32 cellular contexts compared by ENCODE assay signal in the genomic region with DNA sequence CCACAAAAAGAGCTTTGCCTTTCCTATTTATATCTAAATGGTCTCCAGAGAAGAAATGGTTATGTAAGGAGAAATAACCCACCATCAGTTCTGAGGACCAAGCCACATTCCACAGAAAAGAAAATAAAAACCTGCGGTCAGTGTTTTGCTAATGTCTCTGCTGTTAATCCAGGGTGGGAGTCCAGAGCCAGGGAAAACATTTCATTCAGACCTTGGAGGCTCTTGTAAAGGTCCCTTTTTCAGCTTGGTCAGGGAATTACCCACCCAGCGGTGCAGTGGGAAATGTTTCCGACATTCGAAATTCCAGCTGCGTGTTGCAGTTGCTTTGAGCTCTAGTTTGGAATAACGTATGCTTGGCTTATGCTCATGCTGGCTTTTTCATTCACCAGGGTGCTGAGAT.
"Had no signal": no experiment of that assay in that cellular context is flagged by ENCODE, and none has a peak within 500 bp of the region (broad histone marks: within the 10 kb centered on the region; RNA-seq: fewer than 3 reads in every experiment).

No MANE protein-coding gene starts in this region.

- H3K36me3 ChIP-seq: ascending aorta, colonic mucosa, esophagus squamous epithelium, heart right ventricle, left lung, sigmoid colon, tibial artery, upper lobe of right lung had no signal

- H3K4me3 ChIP-seq: colonic mucosa, esophagus squamous epithelium, heart right ventricle, left lung, sigmoid colon, smooth muscle cell, tibial artery, upper lobe of right lung had no signal

- H3K4me1 Mint-ChIP-seq: stimulated activated naive CD8-positive, alpha-beta T cell treated with anti-CD3 and anti-CD28 coated beads, Interleukin-15, amount 100 ng/mL, for 72 hours had no signal

- H3K27me3 Mint-ChIP-seq: central memory CD8-positive, alpha-beta T cell; stimulated activated memory B cell treated with anti-CD40 and anti-IgM and Interleukin-4, amounts not matched to agents 10 μg/mL and 1 μg/mL and 100 μg/mL, for 72 hours had no signal

- H3K27ac ChIP-seq: colonic mucosa, epithelial cell of prostate, esophagus squamous epithelium, left lung, sigmoid colon, upper lobe of right lung had no signal

- ATAC-seq: left lung; stimulated activated naive CD8-positive, alpha-beta T cell treated with anti-CD3 and anti-CD28 coated beads, Interleukin-15, amount 100 ng/mL, for 72 hours; upper lobe of right lung had no signal

- DNase-seq: activated CD4-positive, alpha-beta T cell treated with anti-CD3 and anti-CD28 coated beads for 4 hours; activated CD4-positive, alpha-beta T cell treated with anti-CD3 and anti-CD28 coated beads, Interleukin-2, amount 50 U/mL, for 48 hours; activated CD8-positive, alpha-beta memory T cell treated with anti-CD3 and anti-CD28 coated beads, Interleukin-2, amount 50 U/mL, for 4 hours; activated gamma-delta T cell; activated naive CD4-positive, alpha-beta T cell treated with anti-CD3 and anti-CD28 coated beads, Interleukin-2, amount 10 ng/mL, durations not matched to agents 7 days and 5 days; activated naive CD8-positive, alpha-beta T cell treated with anti-CD3 and anti-CD28 coated beads, Interleukin-2, amount 10 ng/mL, durations not matched to agents 7 days and 5 days; activated T-cell treated with anti-CD3 and anti-CD28 coated beads, Interleukin-2, amount 50 U/mL, for 1 hour; colonic mucosa; effector CD8-positive, alpha-beta T cell; esophagus squamous epithelium; foreskin melanocyte; heart right ventricle; left lung; naive B cell; sigmoid colon; stimulated activated CD4-positive, alpha-beta T cell treated with anti-CD3 and anti-CD28 coated beads, Interleukin-1b, Interleukin-23, amount 100 ng/mL, for 48 hours; stimulated activated CD4-positive, alpha-beta T cell treated with anti-CD3 and anti-CD28 coated beads, Interleukin-4, amount 100 ng/mL, for 4 hours; stimulated activated CD8-positive, alpha-beta memory T cell treated with anti-CD3 and anti-CD28 coated beads, Interleukin-4, amount 100 ng/mL, for 48 hours; stimulated activated naive CD8-positive, alpha-beta T cell treated with anti-CD3 and anti-CD28 coated beads, Interleukin-15, amount 100 ng/mL, for 72 hours; T-helper 1 cell; tibial artery; upper lobe of right lung had no signal

- H3K36me3 Mint-ChIP-seq: activated naive CD4-positive, alpha-beta T cell treated with anti-CD3 and anti-CD28 coated beads, Interleukin-2, amount 10 ng/mL, durations not matched to agents 7 days and 5 days; activated naive CD8-positive, alpha-beta T cell treated with anti-CD3 and anti-CD28 coated beads, Interleukin-2, amount 10 ng/mL, durations not matched to agents 7 days and 5 days; naive B cell; stimulated activated memory B cell treated with anti-CD40 and anti-IgM and Interleukin-4, amounts not matched to agents 10 μg/mL and 1 μg/mL and 100 μg/mL, for 72 hours had no signal

- H3K27me3 ChIP-seq: ascending aorta, colonic mucosa, esophagus squamous epithelium, heart right ventricle, left lung, sigmoid colon, tibial artery, upper lobe of right lung had no signal

- H3K4me2 ChIP-seq: smooth muscle cell had no signal

- H3K27ac Mint-ChIP-seq: activated naive CD4-positive, alpha-beta T cell treated with anti-CD3 and anti-CD28 coated beads, Interleukin-2, amount 10 ng/mL, durations not matched to agents 7 days and 5 days; activated naive CD8-positive, alpha-beta T cell treated with anti-CD3 and anti-CD28 coated beads, Interleukin-2, amount 10 ng/mL, durations not matched to agents 7 days and 5 days; naive B cell; progenitor cell of endocrine pancreas; stimulated activated memory B cell treated with anti-CD40 and anti-IgM and Interleukin-4, amounts not matched to agents 10 μg/mL and 1 μg/mL and 100 μg/mL, for 72 hours; stimulated activated naive CD8-positive, alpha-beta T cell treated with anti-CD3 and anti-CD28 coated beads, Interleukin-15, amount 100 ng/mL, for 72 hours had no signal

- H3K9me3 Mint-ChIP-seq: activated naive CD4-positive, alpha-beta T cell treated with anti-CD3 and anti-CD28 coated beads, Interleukin-2, amount 10 ng/mL, durations not matched to agents 7 days and 5 days; activated naive CD8-positive, alpha-beta T cell treated with anti-CD3 and anti-CD28 coated beads, Interleukin-2, amount 10 ng/mL, durations not matched to agents 7 days and 5 days; central memory CD8-positive, alpha-beta T cell; naive B cell; neural crest cell; stimulated activated memory B cell treated with anti-CD40 and anti-IgM and Interleukin-4, amounts not matched to agents 10 μg/mL and 1 μg/mL and 100 μg/mL, for 72 hours; stimulated activated naive CD8-positive, alpha-beta T cell treated with anti-CD3 and anti-CD28 coated beads, Interleukin-15, amount 100 ng/mL, for 72 hours had no signal

- H3K9me3 ChIP-seq: ascending aorta, colonic mucosa, esophagus squamous epithelium, heart right ventricle, left lung, sigmoid colon, tibial artery, upper lobe of right lung had no signal

- H3K4me3 Mint-ChIP-seq: activated naive CD4-positive, alpha-beta T cell treated with anti-CD3 and anti-CD28 coated beads, Interleukin-2, amount 10 ng/mL, durations not matched to agents 7 days and 5 days; activated naive CD8-positive, alpha-beta T cell treated with anti-CD3 and anti-CD28 coated beads, Interleukin-2, amount 10 ng/mL, durations not matched to agents 7 days and 5 days; central memory CD8-positive, alpha-beta T cell; naive B cell; neural crest cell; stimulated activated memory B cell treated with anti-CD40 and anti-IgM and Interleukin-4, amounts not matched to agents 10 μg/mL and 1 μg/mL and 100 μg/mL, for 72 hours; stimulated activated naive CD8-positive, alpha-beta T cell treated with anti-CD3 and anti-CD28 coated beads, Interleukin-15, amount 100 ng/mL, for 72 hours had no signal

- FAIRE-seq: bronchial epithelial cell, endometrium, islet of Langerhans had no signal

- H3K4me1 ChIP-seq: ascending aorta, colonic mucosa, esophagus squamous epithelium, left lung, upper lobe of right lung had no signal
